In the genomic region with DNA sequence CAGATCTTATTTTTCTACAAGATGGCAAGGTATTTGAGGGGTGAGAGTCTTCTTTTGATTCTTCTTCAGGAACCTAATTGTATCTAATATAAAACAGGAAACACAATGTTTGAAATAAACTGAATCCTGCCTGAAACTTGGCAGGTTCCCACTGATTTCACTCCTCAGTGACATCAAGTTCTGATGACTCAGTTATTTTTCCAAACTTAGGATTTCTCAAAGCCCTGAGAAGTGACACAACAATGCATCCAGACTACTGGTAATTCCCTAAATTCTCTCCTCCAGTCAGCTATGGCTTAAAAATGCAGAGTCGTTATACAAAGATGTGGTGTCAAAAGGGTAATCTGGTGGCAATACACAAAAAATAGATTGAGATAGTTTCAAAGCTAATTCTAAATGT, we compare ENCODE assay signal across 14 cellular contexts.
DNase-seq lines count a peak whose midpoint lies in the region; ATAC-seq and TF ChIP-seq lines count a peak whose summit lies in the region.
"Had no signal": no experiment of that assay in that cellular context is flagged by ENCODE, and none has a peak within 500 bp of the region (broad histone marks: within the 10 kb centered on the region; RNA-seq: fewer than 3 reads in every experiment).

No MANE protein-coding gene starts in this region.

- no peaks in the 10 kb centered on the region for H3K9me2 ChIP-seq in Karpas-422 (replicated peaks; ENCODE audit: insufficient read depth, low read length)

- intact Hi-C loops in esophagus muscularis mucosa (cut with DNase I) = no loop called here

- no peak for TF ChIP-seq EP300 in esophagus muscularis mucosa (IDR thresholded peaks at IDR 0.05)

- TF ChIP-seq POLR2A in esophagus muscularis mucosa (IDR thresholded peaks at IDR 0.05; ENCODE audit: low read depth) = no peak

- DNase-seq in AG09309 (ENCODE audit: low read depth) (peak; percentile 82), RKO (ENCODE audit: low spot score) (peak; percentile 5), esophagus muscularis mucosa (ENCODE audit: extremely low spot score) (no peak), myocyte (ENCODE audit: low read depth) (peak; percentile 55), Karpas-422 (no peak)
- no peak for DNase-seq in activated effector memory CD4-positive, alpha-beta T cell treated with Interleukin-2 at 50 U/mL for 16 hours
- no peak for DNase-seq in stimulated activated CD4-positive, alpha-beta T cell treated with anti-CD3 and anti-CD28 coated beads, Interleukin-4, amount 100 ng/mL, for 24 hours
- DNase-seq: activated CD4-positive, alpha-beta T cell treated with anti-CD3 and anti-CD28 coated beads for 4 hours; activated naive CD8-positive, alpha-beta T cell treated with anti-CD3 and anti-CD28 coated beads for 36 hours; CD4-positive, alpha-beta memory T cell; NCI-H1105 had no signal

- ATAC-seq in HG03432 (IDR thresholded peaks at IDR 0.05; ENCODE audit: unreplicated experiment) = no peak
- ATAC-seq: natural killer cell treated with Interleukin-12 subunit alpha and Interleukin-12 subunit beta and Interleukin-15 and Interleukin-18, amount 100 ng/mL, for 72 hours had no signal

- H3K27ac ChIP-seq in esophagus muscularis mucosa (replicated peaks in 1 of 4) = peak overlapping the region in 3 of 4 donors; percentile 34 to 42 (median 36)
- H3K27ac ChIP-seq in Karpas-422 (ENCODE audit: low read length) = no peak overlapping the region
- H3K27ac ChIP-seq: hepatocyte had no signal

- H3K36me3 ChIP-seq in esophagus muscularis mucosa (peaks cover 0 to 18% (median 3%) of the 10 kb centered on the region in 4 donors), Karpas-422 (ENCODE audit: insufficient read depth, low read length) (no peaks in the 10 kb centered on the region)

- no peak overlapping the region for H3K4me3 ChIP-seq in AG09309 (ENCODE audit: control insufficient read depth, low read depth, low read length)
- H3K4me3 ChIP-seq in esophagus muscularis mucosa = no peak overlapping the region
- H3K4me3 ChIP-seq in Karpas-422 (ENCODE audit: low read length) = no peak overlapping the region
- H3K4me3 ChIP-seq: hepatocyte had no signal

- H3K27me3 ChIP-seq in esophagus muscularis mucosa (no peaks in the 10 kb centered on the region), Karpas-422 (ENCODE audit: low read length) (no peaks in the 10 kb centered on the region)
- H3K27me3 ChIP-seq: hepatocyte had no signal

- TF ChIP-seq CTCF in AG09309 (IDR thresholded peaks at IDR 0.05; ENCODE audit: control insufficient read depth, insufficient read depth, low read depth, low read length, missing control alignments) (no peak), esophagus muscularis mucosa (IDR thresholded peaks at IDR 0.05) (no peak)

- no peak overlapping the region for H3K4me2 ChIP-seq in Karpas-422 (ENCODE audit: low read depth, low read length, poor library complexity, severe bottlenecking)
- H3K4me2 ChIP-seq: hepatocyte had no signal

- H3K4me1 ChIP-seq in esophagus muscularis mucosa = peaks cover 21 to 37% (median 24%) of the 10 kb centered on the region in 4 donors
- no peaks in the 10 kb centered on the region for H3K4me1 ChIP-seq in Karpas-422 (ENCODE audit: low read length)

- H4K20me1 ChIP-seq in Karpas-422 (ENCODE audit: insufficient read depth, low read depth, low read length) = no peaks in the 10 kb centered on the region

- WGBS in esophagus muscularis mucosa = 39% methylated on average over 1 of the region's 1 CpG

- H3K9me3 ChIP-seq in esophagus muscularis mucosa (no peaks in the 10 kb centered on the region), Karpas-422 (ENCODE audit: low read length) (no peaks in the 10 kb centered on the region)

- H2AFZ ChIP-seq in Karpas-422 (ENCODE audit: low read length) = no peak overlapping the region
- H2AFZ ChIP-seq: hepatocyte had no signal

- no peaks in the 10 kb centered on the region for H3K79me2 ChIP-seq in Karpas-422 (ENCODE audit: low read length)

- H3K9ac ChIP-seq in Karpas-422 (ENCODE audit: low read length) = no peak overlapping the region

Comparison
In these comparisons a context has a peak if more than half of its experiments do, and no peak if none do; other contexts are left out.
1. DNase-seq: peak in AG09309 (single experiment), RKO (single experiment) and myocyte (single experiment); none in esophagus muscularis mucosa (single experiment), activated effector memory CD4-positive, alpha-beta T cell treated with Interleukin-2 at 50 U/mL for 16 hours (single experiment), stimulated activated CD4-positive, alpha-beta T cell treated with anti-CD3 and anti-CD28 coated beads, Interleukin-4, amount 100 ng/mL, for 24 hours (single experiment) and Karpas-422 (single experiment).